6 cellular contexts compared by ENCODE assay signal in genomic region chr3:56190130-56190529, GRCh38.
"Had no signal": no experiment of that assay in that cellular context is flagged by ENCODE, and none has a peak within 500 bp of the region (broad histone marks: within the 10 kb centered on the region; RNA-seq: fewer than 3 reads in every experiment).

No MANE protein-coding gene starts in this region.

- H3K4me3 Mint-ChIP-seq: IgD-negative memory B cell had no signal

- H3K4me3 ChIP-seq: K562 had no signal

- DNase-seq: IMR-90, KBM-7 had no signal

- H3K9me3 Mint-ChIP-seq: IgD-negative memory B cell had no signal

- H3K4me1 Mint-ChIP-seq: IgD-negative memory B cell had no signal

- H3K27ac Mint-ChIP-seq: IgD-negative memory B cell had no signal

- ATAC-seq: HepG2, K562 had no signal

- H3K27me3 Mint-ChIP-seq: IgD-negative memory B cell had no signal

- H3K27ac ChIP-seq: HL-60 had no signal

- H3K36me3 Mint-ChIP-seq: IgD-negative memory B cell had no signal
